In genomic region chr4:7422098-7422897, GRCh38 we compare ENCODE assay signal across 22 cellular contexts. TPM values are rescaled to one million over a fixed set of nuclear protein-coding genes. Genes with fewer than 3 reads are reported as not detected.
DNase-seq lines count a peak whose midpoint lies in the region; ATAC-seq and TF ChIP-seq lines count a peak whose summit lies in the region.
"Had no signal": no experiment of that assay in that cellular context is flagged by ENCODE, and none has a peak within 500 bp of the region (broad histone marks: within the 10 kb centered on the region; RNA-seq: fewer than 3 reads in every experiment).

No MANE protein-coding gene starts in this region.

- H3K36me3 ChIP-seq in RWPE2 (ENCODE audit: low read depth) = no peaks in the 10 kb centered on the region
- no peaks in the 10 kb centered on the region for H3K36me3 ChIP-seq in transverse colon
- H3K36me3 ChIP-seq: esophagus squamous epithelium, gastrocnemius medialis, uterus had no signal

- no peak for TF ChIP-seq EP300 in transverse colon (IDR thresholded peaks at IDR 0.05; ENCODE audit: low read depth)

- no peak for TF ChIP-seq CTCF in RWPE2 (IDR thresholded peaks at IDR 0.05; ENCODE audit: poor library complexity, severe bottlenecking)
- TF ChIP-seq CTCF in transverse colon (IDR thresholded peaks at IDR 0.05) = no peak

- intact Hi-C loops in cardiac septum (cut with DNase I) = no loop called here
- intact Hi-C loops in left ventricle myocardium superior (cut with micrococcal nuclease) = no loop called here
- intact Hi-C loops in transverse colon (cut with DNase I; ENCODE audit: low total_unique reads) = no loop called here

- no peaks in the 10 kb centered on the region for H3K27me3 ChIP-seq in RWPE2 (ENCODE audit: insufficient read depth, poor library complexity, severe bottlenecking)
- H3K27me3 ChIP-seq in transverse colon = no peaks in the 10 kb centered on the region
- H3K27me3 ChIP-seq: body of pancreas, gastrocnemius medialis, uterus had no signal

- no peaks in the 10 kb centered on the region for H3K9me3 ChIP-seq in RWPE2 (ENCODE audit: severe bottlenecking)
- no peaks in the 10 kb centered on the region for H3K9me3 ChIP-seq in transverse colon
- H3K9me3 ChIP-seq: body of pancreas, esophagus squamous epithelium, gastrocnemius medialis, uterus had no signal

- H3K4me1 ChIP-seq in RWPE2 (ENCODE audit: insufficient read depth, poor library complexity, severe bottlenecking) = no peaks in the 10 kb centered on the region
- H3K4me1 ChIP-seq in transverse colon = no peaks in the 10 kb centered on the region
- H3K4me1 ChIP-seq: body of pancreas, gastrocnemius medialis, uterus had no signal

- WGBS in transverse colon (ENCODE audit: low coverage in 1 of 2), 2 donors = 80 to 94% methylated on average over 8 to 23 of the region's 23 CpGs

- no peak for TF ChIP-seq POLR2A in transverse colon (IDR thresholded peaks at IDR 0.05)

- DNase-seq in cardiac septum (ENCODE audit: low spot score) (peak; percentile 73), left ventricle myocardium superior (no peak), RWPE2 (ENCODE audit: low spot score) (peak; percentile 37), mesenteric fat pad (ENCODE audit: low spot score) (peak; percentile 72), transverse colon (peak; percentile 2), DMS153 (lab: John Stamatoyannopoulos, UW) (no peak)
- DNase-seq: activated B cell treated with CpG ODN at 0.5 μM for 24 hours; activated CD8-positive, alpha-beta T cell treated with anti-CD3 and anti-CD28 coated beads, Interleukin-2, amount 10 ng/mL, durations not matched to agents 7 days and 5 days; CD4-positive, alpha-beta memory T cell; effector memory CD4-positive, alpha-beta T cell; esophagus squamous epithelium; gastrocnemius medialis; HCEC 1CT; hypothalamus; NCI-H1105 treated with DMSO at 0.1 percent for 48 hours; occipital lobe; stimulated activated CD4-positive, alpha-beta T cell treated with anti-CD3 and anti-CD28 coated beads, Interleukin-15, amount 100 ng/mL, for 24 hours; T-helper 2 cell had no signal

- no peak for ATAC-seq in left ventricle myocardium superior
- no peak for ATAC-seq in RWPE2 (ENCODE audit: low read depth)
- no peak for ATAC-seq in HG03457 (IDR thresholded peaks at IDR 0.05; ENCODE audit: unreplicated experiment)
- ATAC-seq: activated CD8-positive, alpha-beta T cell treated with anti-CD3 and anti-CD28 coated beads, Interleukin-2, amount 10 ng/mL, durations not matched to agents 7 days and 5 days; body of pancreas; gastrocnemius medialis had no signal

- in situ Hi-C loops in transverse colon (cut with MboI; ENCODE audit: low pct_ligation_motif_present in 1 of 4, low pct_unique_long_range_greater_than_20kb in 1 of 4, low sequenced_read_pairs in 3 of 4) = no loop called here

- H3K27ac ChIP-seq in RWPE2 (ENCODE audit: poor library complexity, severe bottlenecking) (no peak overlapping the region), transverse colon (no peak overlapping the region)
- H3K27ac ChIP-seq: body of pancreas, esophagus squamous epithelium, gastrocnemius medialis, uterus had no signal

- H3K4me3 ChIP-seq in RWPE2 (ENCODE audit: severe bottlenecking) (no peak overlapping the region), transverse colon (no peak overlapping the region)
- H3K4me3 ChIP-seq: body of pancreas, esophagus squamous epithelium, gastrocnemius medialis, uterus had no signal

RNA-seq across cellular contexts. Expression of gene PSAPL1, which starts 12.4 kb away (rescaled TPM):
- total RNA-seq in cardiac septum (not detected), left ventricle myocardium superior (not detected), mesenteric fat pad (not detected), transverse colon (not detected)
- total RNA-seq: activated B cell treated with CpG ODN at 0.5 μM for 24 hours; activated CD8-positive, alpha-beta T cell treated with anti-CD3 and anti-CD28 coated beads, Interleukin-2, amount 10 ng/mL, durations not matched to agents 7 days and 5 days; CD4-positive, alpha-beta memory T cell; gastrocnemius medialis; NCI-H460; occipital lobe; uterus had no signal

Comparison
In these comparisons a context has a peak if more than half of its experiments do, and no peak if none do; other contexts are left out.
1. DNase-seq: peak in cardiac septum (single experiment), RWPE2 (single experiment), mesenteric fat pad (single experiment) and transverse colon (single experiment); none in left ventricle myocardium superior (single experiment) and DMS153 (single experiment).